Comparison of ENCODE assay signal across 11 cellular contexts in genomic region chr7:41870505-41871138, GRCh38.
DNase-seq lines count a peak whose midpoint lies in the region; ATAC-seq and TF ChIP-seq lines count a peak whose summit lies in the region.
"Had no signal": no experiment of that assay in that cellular context is flagged by ENCODE, and none has a peak within 500 bp of the region (broad histone marks: within the 10 kb centered on the region; RNA-seq: fewer than 3 reads in every experiment).

No MANE protein-coding gene starts in this region.

- intact Hi-C loops in activated T-helper 2 cell treated with anti-CD3 and anti-CD28 coated beads, Interferon-gamma antibody, Interleukin-2, Interleukin-4, amounts not matched to agents 10 μg/mL and 5 μg/mL and 100 μg/mL, durations not matched to agents 14 hours and 24 hours and 36 hours (cut with micrococcal nuclease) = loop anchor here (1.0 to 5.0 kb wide), 3 partner anchors 11 to 138 kb away; no protein-coding TSS in a partner anchor
- intact Hi-C loops in MCF 10A (cut with micrococcal nuclease) = no loop called here

- POLR2A ChIA-PET in MCF 10A (lab: Yijun Ruan, JAX) = no interaction called here

- H3K4me3 Mint-ChIP-seq in activated T-helper 2 cell treated with anti-CD3 and anti-CD28 coated beads, Interferon-gamma antibody, Interleukin-2, Interleukin-4, amounts not matched to agents 10 μg/mL and 5 μg/mL and 100 μg/mL, durations not matched to agents 14 hours and 24 hours and 36 hours (ENCODE audit: low read depth) = no peak overlapping the region
- no peak overlapping the region for H3K4me3 Mint-ChIP-seq in MCF 10A (ENCODE audit: unreplicated experiment)
- H3K4me3 Mint-ChIP-seq: CD4-positive, CD25-positive, alpha-beta regulatory T cell had no signal

- DNase-seq in AG10803 (ENCODE audit: low read depth) = peak; percentile 20
- DNase-seq in activated T-helper 2 cell treated with anti-CD3 and anti-CD28 coated beads, Interferon-gamma antibody, Interleukin-2, Interleukin-4, amounts not matched to agents 10 μg/mL and 5 μg/mL and 100 μg/mL, durations not matched to agents 14 hours and 24 hours and 36 hours (ENCODE audit: low spot score) = no peak
- no peak for DNase-seq in DMS79 treated with DMSO at 0.1 percent for 48 hours (lab: John Stamatoyannopoulos, UW)
- DNase-seq in MCF 10A (ENCODE audit: unreplicated experiment) = no peak
- no peak for DNase-seq in NCI-H2029 (lab: John Stamatoyannopoulos, UW)
- no peak for DNase-seq in COLO668 (lab: John Stamatoyannopoulos, UW; ENCODE audit: unreplicated experiment)
- DNase-seq: amygdala; CD4-positive, CD25-positive, alpha-beta regulatory T cell; NCI-H524 treated with DMSO at 0.1 percent for 48 hours had no signal

- H3K36me3 Mint-ChIP-seq in activated T-helper 2 cell treated with anti-CD3 and anti-CD28 coated beads, Interferon-gamma antibody, Interleukin-2, Interleukin-4, amounts not matched to agents 10 μg/mL and 5 μg/mL and 100 μg/mL, durations not matched to agents 14 hours and 24 hours and 36 hours (ENCODE audit: low read depth) = peaks cover 26% of the 10 kb centered on the region
- H3K36me3 Mint-ChIP-seq in MCF 10A (ENCODE audit: insufficient read depth, unreplicated experiment) = no peaks in the 10 kb centered on the region
- H3K36me3 Mint-ChIP-seq: CD4-positive, CD25-positive, alpha-beta regulatory T cell had no signal

- no peak for TF ChIP-seq CTCF in AG10803 (conservative IDR thresholded peaks at IDR 0.05; ENCODE audit: low read length)
- TF ChIP-seq CTCF in MCF 10A (IDR thresholded peaks at IDR 0.05; ENCODE audit: unreplicated experiment) = no peak

- ATAC-seq in GM19023 (IDR thresholded peaks at IDR 0.05; ENCODE audit: unreplicated experiment) (peak; percentile 73), HG02938 (IDR thresholded peaks at IDR 0.05; ENCODE audit: unreplicated experiment) (peak; percentile 67)

- H3K4me3 ChIP-seq in AG10803 (ENCODE audit: low read length) = no peak overlapping the region

- CTCF ChIA-PET in MCF 10A (lab: Yijun Ruan, JAX) = no interaction called here

- no TSS peak for BruUV-seq in MCF 10A (replicated peaks; lab: Mats Ljungman, UMichigan)

- H3K4me1 Mint-ChIP-seq in activated T-helper 2 cell treated with anti-CD3 and anti-CD28 coated beads, Interferon-gamma antibody, Interleukin-2, Interleukin-4, amounts not matched to agents 10 μg/mL and 5 μg/mL and 100 μg/mL, durations not matched to agents 14 hours and 24 hours and 36 hours (ENCODE audit: low read depth) = peaks cover 58% of the 10 kb centered on the region
- peaks cover 12% of the 10 kb centered on the region for H3K4me1 Mint-ChIP-seq in MCF 10A (ENCODE audit: insufficient read depth, unreplicated experiment)

- H3K9me3 Mint-ChIP-seq in activated T-helper 2 cell treated with anti-CD3 and anti-CD28 coated beads, Interferon-gamma antibody, Interleukin-2, Interleukin-4, amounts not matched to agents 10 μg/mL and 5 μg/mL and 100 μg/mL, durations not matched to agents 14 hours and 24 hours and 36 hours = peaks cover 36% of the 10 kb centered on the region
- no peaks in the 10 kb centered on the region for H3K9me3 Mint-ChIP-seq in MCF 10A (ENCODE audit: unreplicated experiment)

- H3K27me3 Mint-ChIP-seq in activated T-helper 2 cell treated with anti-CD3 and anti-CD28 coated beads, Interferon-gamma antibody, Interleukin-2, Interleukin-4, amounts not matched to agents 10 μg/mL and 5 μg/mL and 100 μg/mL, durations not matched to agents 14 hours and 24 hours and 36 hours (ENCODE audit: low read depth) = no peaks in the 10 kb centered on the region
- peaks cover 23% of the 10 kb centered on the region for H3K27me3 Mint-ChIP-seq in MCF 10A (ENCODE audit: insufficient read depth, unreplicated experiment)

- H3K27ac Mint-ChIP-seq in activated T-helper 2 cell treated with anti-CD3 and anti-CD28 coated beads, Interferon-gamma antibody, Interleukin-2, Interleukin-4, amounts not matched to agents 10 μg/mL and 5 μg/mL and 100 μg/mL, durations not matched to agents 14 hours and 24 hours and 36 hours = peak overlapping the region; percentile 74
- H3K27ac Mint-ChIP-seq in MCF 10A (ENCODE audit: low read depth, unreplicated experiment) = no peak overlapping the region
- H3K27ac Mint-ChIP-seq: CD4-positive, CD25-positive, alpha-beta regulatory T cell had no signal
